19 cellular contexts compared by ENCODE assay signal in the genomic region with DNA sequence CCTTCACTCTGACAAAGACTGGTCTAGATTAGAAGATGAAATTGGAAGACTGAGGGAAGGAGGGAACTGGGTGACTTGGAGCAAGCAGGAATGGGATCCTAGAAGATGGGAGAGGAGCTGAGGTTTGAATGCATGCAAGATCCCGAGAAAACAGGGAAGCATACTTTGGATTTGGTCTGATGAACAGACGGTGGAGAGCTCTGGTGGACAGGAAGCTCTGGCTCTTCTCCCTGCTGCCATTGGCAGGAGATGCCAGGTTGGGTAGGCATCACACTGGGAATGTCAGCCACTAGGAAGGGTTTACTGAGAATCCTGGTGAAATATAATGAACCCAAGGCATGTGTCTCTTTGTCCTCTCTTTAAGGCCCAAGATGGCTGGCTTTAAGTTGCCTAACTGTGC. TPM values are rescaled to one million over a fixed set of nuclear protein-coding genes. Genes with fewer than 3 reads are reported as not detected.
DNase-seq lines count a peak whose midpoint lies in the region; ATAC-seq, FAIRE-seq and TF ChIP-seq lines count a peak whose summit lies in the region.
"Had no signal": no experiment of that assay in that cellular context is flagged by ENCODE, and none has a peak within 500 bp of the region (broad histone marks: within the 10 kb centered on the region; RNA-seq: fewer than 3 reads in every experiment).

No MANE protein-coding gene starts in this region.

- WGBS in pancreas, 2 donors = 94% methylated on average over 2 of the region's 2 CpGs

- no peak for ATAC-seq in activated CD4-positive, CD25-positive, alpha-beta regulatory T cell treated with anti-CD3 and anti-CD28 coated beads, Interleukin-2, amount 50 U/mL, for 24 hours
- ATAC-seq in HG02763 (IDR thresholded peaks at IDR 0.05; ENCODE audit: unreplicated experiment) = no peak
- no peak for ATAC-seq in pancreas
- no peak for ATAC-seq in GM21367 (IDR thresholded peaks at IDR 0.05; ENCODE audit: unreplicated experiment)
- ATAC-seq: HCT116 had no signal

- H3K9me3 Mint-ChIP-seq in brain = no peaks in the 10 kb centered on the region

- H3K27me3 Mint-ChIP-seq in brain = peaks cover 3% of the 10 kb centered on the region
- H3K27me3 Mint-ChIP-seq: CD4-positive, CD25-positive, alpha-beta regulatory T cell had no signal

- H3K27ac ChIP-seq in dorsolateral prefrontal cortex (peak overlapping the region in 40 of 59 donors; percentile 0 to 84 (median 67)), pancreas (no peak overlapping the region)

- intact Hi-C loops in dorsolateral prefrontal cortex (cut with DNase I) (no loop called here), pancreas (cut with DNase I) (no loop called here)

- H3K36me3 Mint-ChIP-seq in brain = no peaks in the 10 kb centered on the region

- H3K9me3 ChIP-seq in pancreas = no peaks in the 10 kb centered on the region
- H3K9me3 ChIP-seq: Peyer's patch had no signal

- peaks cover 64% of the 10 kb centered on the region for H3K4me1 Mint-ChIP-seq in brain

- DNase-seq in dorsolateral prefrontal cortex = peak in 1 of 10 donors; percentile 83
- peak; percentile 20 for DNase-seq in pons (ENCODE audit: low spot score)
- no peak for DNase-seq in pancreas
- DNase-seq: CD4-positive, CD25-positive, alpha-beta regulatory T cell; DND-41; GOT3; KG1; NCI-H1092 treated with DMSO at 0.1 percent for 48 hours; NCI-H2029 treated with DMSO at 0.1 percent for 48 hours; NCI-H524 treated with DMSO at 0.1 percent for 48 hours; NCI-H82; Peyer's patch had no signal

- H3K27ac Mint-ChIP-seq in brain = peak overlapping the region in 4 of 5 experiments; percentile 36 to 99 (median 76)

- H3K4me3 Mint-ChIP-seq in brain = peak overlapping the region in 2 of 5 experiments; percentile 18 to 25
- H3K4me3 Mint-ChIP-seq: CD4-positive, CD25-positive, alpha-beta regulatory T cell had no signal

- H3K27me3 ChIP-seq in dorsolateral prefrontal cortex (no peaks in the 10 kb centered on the region), pancreas (no peaks in the 10 kb centered on the region)
- H3K27me3 ChIP-seq: Peyer's patch had no signal

- FAIRE-seq in pancreas (lab: Jason Lieb, UNC) = no peak
- FAIRE-seq: GM12892, GM18507 had no signal

- peaks cover 0 to 6% (median 0%) of the 10 kb centered on the region in 3 donors for H3K4me1 ChIP-seq in pancreas
- H3K4me1 ChIP-seq: Peyer's patch had no signal

- H3K4me3 ChIP-seq in dorsolateral prefrontal cortex (no peak overlapping the region), pancreas (no peak overlapping the region)
- H3K4me3 ChIP-seq: Peyer's patch had no signal

- TF ChIP-seq CTCF in brain (conservative IDR thresholded peaks at IDR 0.05) = no peak
- TF ChIP-seq CTCF in dorsolateral prefrontal cortex (IDR thresholded peaks at IDR 0.05 in 54 of 56, conservative IDR thresholded peaks at IDR 0.05 in 2 of 56; ENCODE audit: low read depth in 1 of 56, partially characterized antibody in 56 of 56) = no peak
- no peak for TF ChIP-seq CTCF in pancreas (IDR thresholded peaks at IDR 0.05)

- no peaks in the 10 kb centered on the region for H3K36me3 ChIP-seq in pancreas
- H3K36me3 ChIP-seq: Peyer's patch had no signal

RNA-seq across cellular contexts. Expression of a gene that starts 16.5 kb away (rescaled TPM):
- polyA plus RNA-seq in brain (ENCODE audit: insufficient read depth, low read depth, low replicate concordance) = 5.8 TPM
- total RNA-seq in dorsolateral prefrontal cortex = 100 to 1,000 TPM in 5 of 120 experiments, 10 to 100 TPM in 115; 43.9 to 157 (median 68.6) TPM
- total RNA-seq in pancreas = 10 to 100 TPM; 11.5 to 26.9 (median 17.9) TPM
- 10 to 100 TPM in 1 of 2 donors, 1 to 10 TPM in 1; 5.8 to 10.7 TPM for polyA plus RNA-seq in pancreas

Comparison
In these comparisons a context has a peak if more than half of its experiments do, and no peak if none do; other contexts are left out.
1. H3K27ac ChIP-seq: peak in dorsolateral prefrontal cortex (40 of 59); none in pancreas (0 of 4).